Comparison of ENCODE assay signal across 10 cellular contexts in genomic region chr6:41372526-41373366, GRCh38. TPM values are rescaled to one million over a fixed set of nuclear protein-coding genes. Genes with fewer than 3 reads are reported as not detected.
DNase-seq lines count a peak whose midpoint lies in the region; ATAC-seq and TF ChIP-seq lines count a peak whose summit lies in the region.
"Had no signal": no experiment of that assay in that cellular context is flagged by ENCODE, and none has a peak within 500 bp of the region (broad histone marks: within the 10 kb centered on the region; RNA-seq: fewer than 3 reads in every experiment).

No MANE protein-coding gene starts in this region.

- peaks cover 57% of the 10 kb centered on the region for H3K4me1 Mint-ChIP-seq in neural progenitor cell

- H3K9me3 ChIP-seq in HUES64 (ENCODE audit: insufficient read depth, low read depth, low read length) (no peaks in the 10 kb centered on the region), duodenal mucosa (ENCODE audit: control insufficient read depth in 1 of 2, low read length in 2 of 2) (no peaks in the 10 kb centered on the region), neural progenitor cell (ENCODE audit: low read depth) (no peaks in the 10 kb centered on the region)

- H3F3A ChIP-seq in neural progenitor cell (ENCODE audit: low read depth): peaks cover 64% of the 10 kb centered on the region

- H3K4me1 ChIP-seq in HUES64 (ENCODE audit: insufficient read depth, low read length) (peaks cover 33% of the 10 kb centered on the region), duodenal mucosa (ENCODE audit: control insufficient read depth in 1 of 2, insufficient read depth in 2 of 2, low read length in 2 of 2) (peaks cover 9 to 32% of the 10 kb centered on the region in 2 donors), neural progenitor cell (peaks cover 41% of the 10 kb centered on the region)

- H3K36me3 Mint-ChIP-seq in neural progenitor cell: no peaks in the 10 kb centered on the region

- POLR2A ChIA-PET in RWPE1 (lab: Yijun Ruan, JAX; ENCODE audit: low non-redundant PET): no interaction called here

- H3K36me3 ChIP-seq in HUES64 (ENCODE audit: insufficient read depth, low read length) (no peaks in the 10 kb centered on the region), duodenal mucosa (ENCODE audit: control insufficient read depth in 1 of 2, insufficient read depth in 2 of 2, low read length in 2 of 2) (no peaks in the 10 kb centered on the region), neural progenitor cell (no peaks in the 10 kb centered on the region)

- H3K27ac ChIP-seq in HUES64 (ENCODE audit: low read depth, low read length) (no peak overlapping the region), duodenal mucosa (ENCODE audit: low read depth, low read length) (no peak overlapping the region), neural progenitor cell (no peak overlapping the region), RWPE1 (no peak overlapping the region)
- H3K27ac ChIP-seq: SK-N-MC had no signal

- H3K9ac ChIP-seq in HUES64 (ENCODE audit: low read depth, low read length): no peak overlapping the region
- H3K9ac ChIP-seq in duodenal mucosa (ENCODE audit: low read depth in 1 of 2, low read length in 2 of 2): no peak overlapping the region
- H3K9ac ChIP-seq in neural progenitor cell: no peak overlapping the region

- peaks cover 86% of the 10 kb centered on the region for H3K27me3 Mint-ChIP-seq in neural progenitor cell (ENCODE audit: insufficient read depth, low read depth)

- no peak overlapping the region for H2AFZ ChIP-seq in neural progenitor cell (replicated peaks)

- H3K4me3 ChIP-seq in HUES64 (ENCODE audit: low read length): peak overlapping the region; percentile 17
- H3K4me3 ChIP-seq in duodenal mucosa (ENCODE audit: low read depth in 1 of 2, low read length in 2 of 2): peak overlapping the region; percentile 57 to 65
- H3K4me3 ChIP-seq in neural progenitor cell: peak overlapping the region; percentile 37
- H3K4me3 ChIP-seq: SK-N-MC had no signal

- H3K9me3 Mint-ChIP-seq in neural progenitor cell: no peaks in the 10 kb centered on the region

- CTCF ChIA-PET in RWPE1 (lab: Yijun Ruan, JAX): interaction anchor here (0.6 kb wide), 3 partner anchors 43 to 672 kb away, joined by 3 read pairs; no protein-coding TSS in a partner anchor

- peak overlapping the region; percentile 87 for H3K4me3 Mint-ChIP-seq in neural progenitor cell

- DNase-seq in Daoy (ENCODE audit: low read depth) (peak; percentile 13), neural progenitor cell (ENCODE audit: low spot score) (peak; percentile 76), NCI-H774 (lab: John Stamatoyannopoulos, UW) (no peak), RWPE1 (ENCODE audit: low spot score) (no peak), hippocampal formation (lab: John Stamatoyannopoulos, UW) (no peak)

- no peak overlapping the region for H3K27ac Mint-ChIP-seq in neural progenitor cell

- no peaks in the 10 kb centered on the region for H3K79me2 ChIP-seq in neural progenitor cell (ENCODE audit: low read depth)

- peaks cover 75% of the 10 kb centered on the region for H4K20me1 ChIP-seq in neural progenitor cell (ENCODE audit: low read depth)

- ATAC-seq in HG02642 (IDR thresholded peaks at IDR 0.05; ENCODE audit: poor library complexity, unreplicated experiment): no peak

- H3K27me3 ChIP-seq in HUES64 (ENCODE audit: insufficient read depth, low read length) (peaks cover 96% of the 10 kb centered on the region), duodenal mucosa (ENCODE audit: control insufficient read depth in 1 of 2, insufficient read depth in 2 of 2, low read length in 2 of 2) (peaks cover 69 to 72% of the 10 kb centered on the region in 2 donors), neural progenitor cell (peaks cover 98% of the 10 kb centered on the region)

- WGBS in HUES64: under 1% methylated on average over 67 of the region's 67 CpGs

- TF ChIP-seq CTCF in neural progenitor cell (IDR thresholded peaks at IDR 0.05) (no peak), RWPE1 (conservative IDR thresholded peaks at IDR 0.05; ENCODE audit: low read depth) (no peak)

- peak overlapping the region; percentile 76 for H3K4me2 ChIP-seq in neural progenitor cell

RNA-seq across cellular contexts. Expression of gene NCR2, which starts 37.3 kb away (rescaled TPM):
- not detected in 2 replicates for total RNA-seq in Daoy (2014; rRNA removed; shearing (Covaris generic))
- not detected for polyA plus RNA-seq in HUES64 (2013, experiment 1 of 2)
- polyA plus RNA-seq in HUES64 (2013, experiment 2 of 2): not detected
- not detected in 2 replicates for total RNA-seq in neural progenitor cell (ENCODE audit: low replicate concordance)
- total RNA-seq: M059J had no signal

Comparison
In these comparisons a context has a peak if more than half of its experiments do, and no peak if none do; other contexts are left out.
1. DNase-seq: peak in Daoy (single experiment) and neural progenitor cell (single experiment); none in NCI-H774 (single experiment), RWPE1 (single experiment) and hippocampal formation (0 of 2).
2. Peak in every context shown above with its lines, with median percentiles within 50 percentile points of each other: H3K4me3 ChIP-seq.